Comparison of ENCODE assay signal across 1 cellular context in the genomic region with DNA sequence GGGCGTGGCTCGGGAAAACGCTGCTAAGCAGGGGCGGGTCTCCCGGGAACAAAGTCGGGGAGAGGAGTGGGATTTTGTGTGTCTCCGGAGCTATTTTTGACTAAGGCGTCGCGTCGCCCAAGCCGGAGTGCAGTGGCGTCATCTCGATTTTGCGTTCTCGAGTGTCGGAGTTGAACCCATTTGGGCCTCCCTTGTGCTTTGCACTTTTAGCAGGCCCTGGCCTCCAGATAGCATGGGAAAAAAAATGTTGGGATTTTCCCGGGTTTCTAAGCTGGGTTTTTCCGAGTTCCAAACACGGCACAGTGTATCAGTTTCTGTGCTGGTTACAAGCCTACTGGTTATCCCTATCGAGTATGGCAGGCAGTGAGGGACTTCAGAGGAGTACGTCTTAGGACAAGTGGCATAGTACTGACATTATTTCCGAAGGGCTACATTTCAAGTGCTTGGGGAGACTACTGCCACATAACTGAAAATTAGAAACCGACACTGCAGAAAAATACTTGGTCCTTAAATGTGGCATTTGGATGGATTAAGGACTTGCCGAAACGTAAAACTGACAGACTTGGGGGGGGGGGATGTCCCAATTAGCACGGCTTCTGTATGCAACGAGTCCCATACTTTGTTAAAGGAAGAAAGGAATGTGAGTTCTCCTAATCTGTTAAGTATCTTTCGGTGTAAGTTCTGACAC.
TF ChIP-seq lines count a peak whose summit lies in the region.

No MANE protein-coding gene starts in this region.

TF ChIP-seq in HepG2, 621 proteins besides CTCF, POLR2A, EP300 and RAD21 (continued from another document and continues in another):
- TF ChIP-seq ETV5 (CRISPR knock-in tag; IDR thresholded peaks at IDR 0.05; ENCODE audit: borderline replicate concordance), result no peak
- TF ChIP-seq FOSL1 (CRISPR knock-in tag; IDR thresholded peaks at IDR 0.05; ENCODE audit: borderline replicate concordance), result no peak
- TF ChIP-seq GPN1 (CRISPR knock-in tag; IDR thresholded peaks at IDR 0.05; ENCODE audit: borderline replicate concordance), result 0 out of 2 replicates have a peak, but pooled peaks have one; percentile 68
- TF ChIP-seq NR2F2 (IDR thresholded peaks at IDR 0.05; ENCODE audit: borderline replicate concordance, low read depth), result peak; percentile 22
- peak; percentile 39; the same call in 1 of the 2 replicates for TF ChIP-seq MTF1 (CRISPR knock-in tag; IDR thresholded peaks at IDR 0.05)
- no peak for TF ChIP-seq KDM5B (CRISPR knock-in tag; IDR thresholded peaks at IDR 0.05; ENCODE audit: borderline replicate concordance)
- TF ChIP-seq ZNF646 (CRISPR knock-in tag; IDR thresholded peaks at IDR 0.05), result peak; percentile 14; the same call in 1 of the 2 replicates
- TF ChIP-seq ZNF24 (IDR thresholded peaks at IDR 0.05), result peak; percentile 25; the same call in 1 of the 2 replicates
- TF ChIP-seq CHD4 (IDR thresholded peaks at IDR 0.05; ENCODE audit: borderline replicate concordance, low read length), result no peak
- no peak for TF ChIP-seq TRIM22 (IDR thresholded peaks at IDR 0.05)
- no peak for TF ChIP-seq HNRNPLL (IDR thresholded peaks at IDR 0.05; ENCODE audit: low read depth, low read length, poor library complexity, severe bottlenecking)
- peak; percentile 14; the same call in 1 of the 2 replicates for TF ChIP-seq ZNF264 (CRISPR knock-in tag; IDR thresholded peaks at IDR 0.05)
- no peak for TF ChIP-seq SRSF1 (optimal IDR thresholded peaks at IDR 0.05; ENCODE audit: low read depth, low read length)
- peak; percentile 82; the same call in 1 of the 2 replicates for TF ChIP-seq ZNF615 (CRISPR knock-in tag; IDR thresholded peaks at IDR 0.05; ENCODE audit: borderline replicate concordance)
- TF ChIP-seq TEAD2 (CRISPR knock-in tag; IDR thresholded peaks at IDR 0.05), result no peak
- no peak; the same call in 1 of the 2 replicates for TF ChIP-seq DR1 (CRISPR knock-in tag; IDR thresholded peaks at IDR 0.05)
- TF ChIP-seq ZNF589 (CRISPR knock-in tag; conservative IDR thresholded peaks at IDR 0.05), result no peak
- no peak for TF ChIP-seq ZNF768 (CRISPR knock-in tag; IDR thresholded peaks at IDR 0.05)
- TF ChIP-seq NR1H2 (CRISPR knock-in tag; IDR thresholded peaks at IDR 0.05; ENCODE audit: borderline replicate concordance, low read depth), result peak; percentile 27; the same call in 1 of the 2 replicates
- TF ChIP-seq ZNF737 (CRISPR knock-in tag; IDR thresholded peaks at IDR 0.05; ENCODE audit: borderline replicate concordance), result no peak
- no peak for TF ChIP-seq KLF12 (CRISPR knock-in tag; IDR thresholded peaks at IDR 0.05; ENCODE audit: borderline replicate concordance)
- TF ChIP-seq ZFP90 (CRISPR knock-in tag; IDR thresholded peaks at IDR 0.05; ENCODE audit: borderline replicate concordance), result no peak
- TF ChIP-seq CC2D1A (CRISPR knock-in tag; IDR thresholded peaks at IDR 0.05), result no peak
- TF ChIP-seq RCOR2 (CRISPR knock-in tag; IDR thresholded peaks at IDR 0.05), result 0 out of 2 replicates have a peak, but pooled peaks have one; percentile 3
- no peak for TF ChIP-seq ZMAT3 (CRISPR knock-in tag; conservative IDR thresholded peaks at IDR 0.05)
- peak; percentile 38; the same call in 1 of the 2 replicates for TF ChIP-seq ZBTB21 (CRISPR knock-in tag; IDR thresholded peaks at IDR 0.05)
- peak; percentile 57; the same call in 1 of the 2 replicates for TF ChIP-seq ELF4 (CRISPR knock-in tag; IDR thresholded peaks at IDR 0.05; ENCODE audit: borderline replicate concordance)
- no peak for TF ChIP-seq KAT8 (CRISPR knock-in tag; IDR thresholded peaks at IDR 0.05)
- TF ChIP-seq NFE2L1 (CRISPR knock-in tag; IDR thresholded peaks at IDR 0.05; ENCODE audit: borderline replicate concordance), result no peak
- no peak for TF ChIP-seq RFX1 (IDR thresholded peaks at IDR 0.05)
- TF ChIP-seq ZNF713 (CRISPR knock-in tag; IDR thresholded peaks at IDR 0.05), result no peak
- TF ChIP-seq, protein P1, sequence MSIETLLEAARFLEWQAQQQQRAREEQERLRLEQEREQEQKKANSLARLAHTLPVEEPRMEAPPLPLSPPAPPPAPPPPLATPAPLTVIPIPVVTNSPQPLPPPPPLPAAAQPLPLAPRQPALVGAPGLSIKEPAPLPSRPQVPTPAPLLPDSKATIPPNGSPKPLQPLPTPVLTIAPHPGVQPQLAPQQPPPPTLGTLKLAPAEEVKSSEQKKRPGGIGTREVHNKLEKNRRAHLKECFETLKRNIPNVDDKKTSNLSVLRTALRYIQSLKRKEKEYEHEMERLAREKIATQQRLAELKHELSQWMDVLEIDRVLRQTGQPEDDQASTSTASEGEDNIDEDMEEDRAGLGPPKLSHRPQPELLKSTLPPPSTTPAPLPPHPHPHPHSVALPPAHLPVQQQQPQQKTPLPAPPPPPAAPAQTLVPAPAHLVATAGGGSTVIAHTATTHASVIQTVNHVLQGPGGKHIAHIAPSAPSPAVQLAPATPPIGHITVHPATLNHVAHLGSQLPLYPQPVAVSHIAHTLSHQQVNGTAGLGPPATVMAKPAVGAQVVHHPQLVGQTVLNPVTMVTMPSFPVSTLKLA (IDR thresholded peaks at IDR 0.05), result no peak
- TF ChIP-seq, protein P2, sequence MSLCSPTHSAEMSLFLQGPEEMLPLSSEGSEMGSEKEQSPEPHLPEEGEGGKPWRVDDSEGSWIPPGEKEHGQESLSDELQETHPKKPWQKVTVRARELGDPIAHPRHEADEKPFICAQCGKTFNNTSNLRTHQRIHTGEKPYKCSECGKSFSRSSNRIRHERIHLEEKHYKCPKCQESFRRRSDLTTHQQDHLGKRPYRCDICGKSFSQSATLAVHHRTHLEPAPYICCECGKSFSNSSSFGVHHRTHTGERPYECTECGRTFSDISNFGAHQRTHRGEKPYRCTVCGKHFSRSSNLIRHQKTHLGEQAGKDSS (CRISPR knock-in tag; IDR thresholded peaks at IDR 0.05; ENCODE audit: borderline replicate concordance, low read depth), result no peak
- no peak for TF ChIP-seq ZNF550 (CRISPR knock-in tag; IDR thresholded peaks at IDR 0.05; ENCODE audit: borderline replicate concordance)
- TF ChIP-seq GLMP (CRISPR knock-in tag; IDR thresholded peaks at IDR 0.05; ENCODE audit: borderline replicate concordance), result no peak
- TF ChIP-seq ZNF557 (CRISPR knock-in tag; IDR thresholded peaks at IDR 0.05), result no peak
- TF ChIP-seq RERE (CRISPR knock-in tag; IDR thresholded peaks at IDR 0.05; ENCODE audit: low read depth), result no peak
- no peak for TF ChIP-seq SYNCRIP (IDR thresholded peaks at IDR 0.05; ENCODE audit: insufficient read depth, low read depth, low read length)
- TF ChIP-seq, protein P3, sequence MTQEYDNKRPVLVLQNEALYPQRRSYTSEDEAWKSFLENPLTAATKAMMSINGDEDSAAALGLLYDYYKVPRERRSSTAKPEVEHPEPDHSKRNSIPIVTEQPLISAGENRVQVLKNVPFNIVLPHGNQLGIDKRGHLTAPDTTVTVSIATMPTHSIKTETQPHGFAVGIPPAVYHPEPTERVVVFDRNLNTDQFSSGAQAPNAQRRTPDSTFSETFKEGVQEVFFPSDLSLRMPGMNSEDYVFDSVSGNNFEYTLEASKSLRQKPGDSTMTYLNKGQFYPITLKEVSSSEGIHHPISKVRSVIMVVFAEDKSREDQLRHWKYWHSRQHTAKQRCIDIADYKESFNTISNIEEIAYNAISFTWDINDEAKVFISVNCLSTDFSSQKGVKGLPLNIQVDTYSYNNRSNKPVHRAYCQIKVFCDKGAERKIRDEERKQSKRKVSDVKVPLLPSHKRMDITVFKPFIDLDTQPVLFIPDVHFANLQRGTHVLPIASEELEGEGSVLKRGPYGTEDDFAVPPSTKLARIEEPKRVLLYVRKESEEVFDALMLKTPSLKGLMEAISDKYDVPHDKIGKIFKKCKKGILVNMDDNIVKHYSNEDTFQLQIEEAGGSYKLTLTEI (CRISPR knock-in tag; conservative IDR thresholded peaks at IDR 0.05), result no peak
- TF ChIP-seq ZFP36L1 (CRISPR knock-in tag; IDR thresholded peaks at IDR 0.05), result 0 out of 2 replicates have a peak, but pooled peaks have one; percentile 14
- no peak for TF ChIP-seq KMT2B (CRISPR knock-in tag; IDR thresholded peaks at IDR 0.05)
- TF ChIP-seq ZNF674 (CRISPR knock-in tag; IDR thresholded peaks at IDR 0.05; ENCODE audit: low read depth), result peak; percentile 20; the same call in 1 of the 2 replicates
- TF ChIP-seq ZBTB7A (CRISPR knock-in tag; IDR thresholded peaks at IDR 0.05), result peak; percentile 74
